ENCODE assay signal across 1 cellular context in the genomic region with DNA sequence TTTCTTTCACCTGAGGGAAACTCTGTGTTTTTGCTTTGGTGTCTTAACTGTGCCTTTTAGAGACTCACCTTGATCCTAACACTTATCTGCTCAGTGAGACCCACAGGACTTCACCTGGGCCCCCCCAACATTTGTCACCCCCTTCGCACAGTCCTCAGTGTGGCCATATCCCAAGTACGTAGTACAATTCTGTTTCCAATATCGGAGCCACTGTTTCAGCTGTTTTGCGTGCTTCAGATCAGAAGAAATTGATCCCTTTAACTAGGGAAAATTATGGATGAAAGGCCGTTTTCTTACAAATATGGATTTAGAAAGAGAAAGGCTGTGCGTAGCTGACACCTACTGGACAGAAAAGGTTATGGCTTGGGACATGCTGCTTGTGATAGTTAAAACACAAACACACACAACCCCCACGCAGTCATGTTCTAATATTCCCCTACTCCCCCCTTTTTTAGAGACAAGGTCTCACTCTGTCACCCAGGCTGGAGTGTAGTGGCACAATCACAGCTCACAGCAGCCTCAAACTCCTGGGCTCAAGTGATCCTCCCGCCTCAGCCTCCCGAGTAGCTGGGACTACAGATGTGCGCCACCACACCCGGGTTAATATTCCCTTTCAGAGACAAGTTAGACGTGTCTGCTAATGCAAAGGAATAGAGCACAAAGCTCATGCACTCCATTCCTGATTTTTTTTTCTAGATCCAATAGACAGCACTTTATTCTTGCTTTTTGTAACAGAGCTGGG.
TF ChIP-seq lines count a peak whose summit lies in the region.

No MANE protein-coding gene starts in this region.

TF ChIP-seq in HepG2, 621 proteins besides CTCF, POLR2A, EP300 and RAD21 (continued from another document and continues in another):
- TF ChIP-seq, protein P1, sequence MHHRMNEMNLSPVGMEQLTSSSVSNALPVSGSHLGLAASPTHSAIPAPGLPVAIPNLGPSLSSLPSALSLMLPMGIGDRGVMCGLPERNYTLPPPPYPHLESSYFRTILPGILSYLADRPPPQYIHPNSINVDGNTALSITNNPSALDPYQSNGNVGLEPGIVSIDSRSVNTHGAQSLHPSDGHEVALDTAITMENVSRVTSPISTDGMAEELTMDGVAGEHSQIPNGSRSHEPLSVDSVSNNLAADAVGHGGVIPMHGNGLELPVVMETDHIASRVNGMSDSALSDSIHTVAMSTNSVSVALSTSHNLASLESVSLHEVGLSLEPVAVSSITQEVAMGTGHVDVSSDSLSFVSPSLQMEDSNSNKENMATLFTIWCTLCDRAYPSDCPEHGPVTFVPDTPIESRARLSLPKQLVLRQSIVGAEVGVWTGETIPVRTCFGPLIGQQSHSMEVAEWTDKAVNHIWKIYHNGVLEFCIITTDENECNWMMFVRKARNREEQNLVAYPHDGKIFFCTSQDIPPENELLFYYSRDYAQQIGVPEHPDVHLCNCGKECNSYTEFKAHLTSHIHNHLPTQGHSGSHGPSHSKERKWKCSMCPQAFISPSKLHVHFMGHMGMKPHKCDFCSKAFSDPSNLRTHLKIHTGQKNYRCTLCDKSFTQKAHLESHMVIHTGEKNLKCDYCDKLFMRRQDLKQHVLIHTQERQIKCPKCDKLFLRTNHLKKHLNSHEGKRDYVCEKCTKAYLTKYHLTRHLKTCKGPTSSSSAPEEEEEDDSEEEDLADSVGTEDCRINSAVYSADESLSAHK (CRISPR knock-in tag; IDR thresholded peaks at IDR 0.05; ENCODE audit: borderline replicate concordance) = no peak
- no peak for TF ChIP-seq CREM (IDR thresholded peaks at IDR 0.05)
- no peak for TF ChIP-seq CREM (CRISPR knock-in tag; IDR thresholded peaks at IDR 0.05)
- TF ChIP-seq ZNF75D (CRISPR knock-in tag; IDR thresholded peaks at IDR 0.05; ENCODE audit: borderline replicate concordance) = no peak
- TF ChIP-seq ZNF138 (CRISPR knock-in tag; IDR thresholded peaks at IDR 0.05; ENCODE audit: low read depth) = no peak
- TF ChIP-seq, protein P2, sequence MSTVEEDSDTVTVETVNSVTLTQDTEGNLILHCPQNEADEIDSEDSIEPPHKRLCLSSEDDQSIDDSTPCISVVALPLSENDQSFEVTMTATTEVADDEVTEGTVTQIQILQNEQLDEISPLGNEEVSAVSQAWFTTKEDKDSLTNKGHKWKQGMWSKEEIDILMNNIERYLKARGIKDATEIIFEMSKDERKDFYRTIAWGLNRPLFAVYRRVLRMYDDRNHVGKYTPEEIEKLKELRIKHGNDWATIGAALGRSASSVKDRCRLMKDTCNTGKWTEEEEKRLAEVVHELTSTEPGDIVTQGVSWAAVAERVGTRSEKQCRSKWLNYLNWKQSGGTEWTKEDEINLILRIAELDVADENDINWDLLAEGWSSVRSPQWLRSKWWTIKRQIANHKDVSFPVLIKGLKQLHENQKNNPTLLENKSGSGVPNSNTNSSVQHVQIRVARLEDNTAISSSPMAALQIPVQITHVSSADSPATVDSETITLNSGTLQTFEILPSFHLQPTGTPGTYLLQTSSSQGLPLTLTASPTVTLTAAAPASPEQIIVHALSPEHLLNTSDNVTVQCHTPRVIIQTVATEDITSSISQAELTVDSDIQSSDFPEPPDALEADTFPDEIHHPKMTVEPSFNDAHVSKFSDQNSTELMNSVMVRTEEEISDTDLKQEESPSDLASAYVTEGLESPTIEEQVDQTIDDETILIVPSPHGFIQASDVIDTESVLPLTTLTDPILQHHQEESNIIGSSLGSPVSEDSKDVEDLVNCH (CRISPR knock-in tag; IDR thresholded peaks at IDR 0.05) = no peak
- TF ChIP-seq NKX3-1 (CRISPR knock-in tag; IDR thresholded peaks at IDR 0.05) = no peak
- TF ChIP-seq ZNF792 (CRISPR knock-in tag; IDR thresholded peaks at IDR 0.05) = no peak
- TF ChIP-seq, protein P3, sequence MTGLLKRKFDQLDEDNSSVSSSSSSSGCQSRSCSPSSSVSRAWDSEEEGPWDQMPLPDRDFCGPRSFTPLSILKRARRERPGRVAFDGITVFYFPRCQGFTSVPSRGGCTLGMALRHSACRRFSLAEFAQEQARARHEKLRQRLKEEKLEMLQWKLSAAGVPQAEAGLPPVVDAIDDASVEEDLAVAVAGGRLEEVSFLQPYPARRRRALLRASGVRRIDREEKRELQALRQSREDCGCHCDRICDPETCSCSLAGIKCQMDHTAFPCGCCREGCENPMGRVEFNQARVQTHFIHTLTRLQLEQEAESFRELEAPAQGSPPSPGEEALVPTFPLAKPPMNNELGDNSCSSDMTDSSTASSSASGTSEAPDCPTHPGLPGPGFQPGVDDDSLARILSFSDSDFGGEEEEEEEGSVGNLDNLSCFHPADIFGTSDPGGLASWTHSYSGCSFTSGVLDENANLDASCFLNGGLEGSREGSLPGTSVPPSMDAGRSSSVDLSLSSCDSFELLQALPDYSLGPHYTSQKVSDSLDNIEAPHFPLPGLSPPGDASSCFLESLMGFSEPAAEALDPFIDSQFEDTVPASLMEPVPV (CRISPR knock-in tag; IDR thresholded peaks at IDR 0.05) = no peak
- TF ChIP-seq ZNF605 (CRISPR knock-in tag; IDR thresholded peaks at IDR 0.05) = no peak
- TF ChIP-seq, protein P4, sequence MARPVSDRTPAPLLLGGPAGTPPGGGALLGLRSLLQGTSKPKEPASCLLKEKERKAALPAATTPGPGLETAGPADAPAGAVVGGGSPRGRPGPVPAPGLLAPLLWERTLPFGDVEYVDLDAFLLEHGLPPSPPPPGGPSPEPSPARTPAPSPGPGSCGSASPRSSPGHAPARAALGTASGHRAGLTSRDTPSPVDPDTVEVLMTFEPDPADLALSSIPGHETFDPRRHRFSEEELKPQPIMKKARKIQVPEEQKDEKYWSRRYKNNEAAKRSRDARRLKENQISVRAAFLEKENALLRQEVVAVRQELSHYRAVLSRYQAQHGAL (CRISPR knock-in tag; IDR thresholded peaks at IDR 0.05; ENCODE audit: not compliant biosample characterization) = no peak
- no peak for TF ChIP-seq HMG20A (CRISPR knock-in tag; IDR thresholded peaks at IDR 0.05; ENCODE audit: borderline replicate concordance)
- TF ChIP-seq, protein P5, sequence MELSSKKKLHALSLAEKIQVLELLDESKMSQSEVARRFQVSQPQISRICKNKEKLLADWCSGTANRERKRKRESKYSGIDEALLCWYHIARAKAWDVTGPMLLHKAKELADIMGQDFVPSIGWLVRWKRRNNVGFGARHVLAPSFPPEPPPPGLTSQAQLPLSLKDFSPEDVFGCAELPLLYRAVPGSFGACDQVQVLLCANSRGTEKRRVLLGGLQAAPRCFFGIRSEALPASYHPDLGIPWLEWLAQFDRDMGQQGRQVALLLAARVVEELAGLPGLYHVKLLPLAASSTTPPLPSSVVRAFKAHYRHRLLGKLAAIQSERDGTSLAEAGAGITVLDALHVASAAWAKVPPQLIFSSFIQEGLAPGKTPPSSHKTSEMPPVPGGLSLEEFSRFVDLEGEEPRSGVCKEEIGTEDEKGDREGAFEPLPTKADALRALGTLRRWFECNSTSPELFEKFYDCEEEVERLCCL (CRISPR knock-in tag; IDR thresholded peaks at IDR 0.05; ENCODE audit: borderline replicate concordance) = no peak
- TF ChIP-seq HCFC1 (IDR thresholded peaks at IDR 0.05; ENCODE audit: low read depth, low read length) = 0 out of 2 replicates have a peak, but pooled peaks have one; percentile 16
- TF ChIP-seq, protein P6, sequence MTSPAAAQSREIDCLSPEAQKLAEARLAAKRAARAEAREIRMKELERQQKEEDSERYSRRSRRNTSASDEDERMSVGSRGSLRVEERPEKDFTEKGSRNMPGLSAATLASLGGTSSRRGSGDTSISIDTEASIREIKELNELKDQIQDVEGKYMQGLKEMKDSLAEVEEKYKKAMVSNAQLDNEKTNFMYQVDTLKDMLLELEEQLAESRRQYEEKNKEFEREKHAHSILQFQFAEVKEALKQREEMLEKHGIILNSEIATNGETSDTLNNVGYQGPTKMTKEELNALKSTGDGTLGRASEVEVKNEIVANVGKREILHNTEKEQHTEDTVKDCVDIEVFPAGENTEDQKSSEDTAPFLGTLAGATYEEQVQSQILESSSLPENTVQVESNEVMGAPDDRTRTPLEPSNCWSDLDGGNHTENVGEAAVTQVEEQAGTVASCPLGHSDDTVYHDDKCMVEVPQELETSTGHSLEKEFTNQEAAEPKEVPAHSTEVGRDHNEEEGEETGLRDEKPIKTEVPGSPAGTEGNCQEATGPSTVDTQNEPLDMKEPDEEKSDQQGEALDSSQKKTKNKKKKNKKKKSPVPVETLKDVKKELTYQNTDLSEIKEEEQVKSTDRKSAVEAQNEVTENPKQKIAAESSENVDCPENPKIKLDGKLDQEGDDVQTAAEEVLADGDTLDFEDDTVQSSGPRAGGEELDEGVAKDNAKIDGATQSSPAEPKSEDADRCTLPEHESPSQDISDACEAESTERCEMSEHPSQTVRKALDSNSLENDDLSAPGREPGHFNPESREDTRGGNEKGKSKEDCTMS (CRISPR knock-in tag; conservative IDR thresholded peaks at IDR 0.05) = no peak
- TF ChIP-seq MTF2 (CRISPR knock-in tag; IDR thresholded peaks at IDR 0.05; ENCODE audit: borderline replicate concordance) = no peak
- no peak for TF ChIP-seq SMARCC2 (IDR thresholded peaks at IDR 0.05)
- TF ChIP-seq GATA4 (IDR thresholded peaks at IDR 0.05; ENCODE audit: borderline replicate concordance, low read depth) = no peak
- no peak for TF ChIP-seq SMYD3 (CRISPR knock-in tag; IDR thresholded peaks at IDR 0.05)
- TF ChIP-seq, protein P7, sequence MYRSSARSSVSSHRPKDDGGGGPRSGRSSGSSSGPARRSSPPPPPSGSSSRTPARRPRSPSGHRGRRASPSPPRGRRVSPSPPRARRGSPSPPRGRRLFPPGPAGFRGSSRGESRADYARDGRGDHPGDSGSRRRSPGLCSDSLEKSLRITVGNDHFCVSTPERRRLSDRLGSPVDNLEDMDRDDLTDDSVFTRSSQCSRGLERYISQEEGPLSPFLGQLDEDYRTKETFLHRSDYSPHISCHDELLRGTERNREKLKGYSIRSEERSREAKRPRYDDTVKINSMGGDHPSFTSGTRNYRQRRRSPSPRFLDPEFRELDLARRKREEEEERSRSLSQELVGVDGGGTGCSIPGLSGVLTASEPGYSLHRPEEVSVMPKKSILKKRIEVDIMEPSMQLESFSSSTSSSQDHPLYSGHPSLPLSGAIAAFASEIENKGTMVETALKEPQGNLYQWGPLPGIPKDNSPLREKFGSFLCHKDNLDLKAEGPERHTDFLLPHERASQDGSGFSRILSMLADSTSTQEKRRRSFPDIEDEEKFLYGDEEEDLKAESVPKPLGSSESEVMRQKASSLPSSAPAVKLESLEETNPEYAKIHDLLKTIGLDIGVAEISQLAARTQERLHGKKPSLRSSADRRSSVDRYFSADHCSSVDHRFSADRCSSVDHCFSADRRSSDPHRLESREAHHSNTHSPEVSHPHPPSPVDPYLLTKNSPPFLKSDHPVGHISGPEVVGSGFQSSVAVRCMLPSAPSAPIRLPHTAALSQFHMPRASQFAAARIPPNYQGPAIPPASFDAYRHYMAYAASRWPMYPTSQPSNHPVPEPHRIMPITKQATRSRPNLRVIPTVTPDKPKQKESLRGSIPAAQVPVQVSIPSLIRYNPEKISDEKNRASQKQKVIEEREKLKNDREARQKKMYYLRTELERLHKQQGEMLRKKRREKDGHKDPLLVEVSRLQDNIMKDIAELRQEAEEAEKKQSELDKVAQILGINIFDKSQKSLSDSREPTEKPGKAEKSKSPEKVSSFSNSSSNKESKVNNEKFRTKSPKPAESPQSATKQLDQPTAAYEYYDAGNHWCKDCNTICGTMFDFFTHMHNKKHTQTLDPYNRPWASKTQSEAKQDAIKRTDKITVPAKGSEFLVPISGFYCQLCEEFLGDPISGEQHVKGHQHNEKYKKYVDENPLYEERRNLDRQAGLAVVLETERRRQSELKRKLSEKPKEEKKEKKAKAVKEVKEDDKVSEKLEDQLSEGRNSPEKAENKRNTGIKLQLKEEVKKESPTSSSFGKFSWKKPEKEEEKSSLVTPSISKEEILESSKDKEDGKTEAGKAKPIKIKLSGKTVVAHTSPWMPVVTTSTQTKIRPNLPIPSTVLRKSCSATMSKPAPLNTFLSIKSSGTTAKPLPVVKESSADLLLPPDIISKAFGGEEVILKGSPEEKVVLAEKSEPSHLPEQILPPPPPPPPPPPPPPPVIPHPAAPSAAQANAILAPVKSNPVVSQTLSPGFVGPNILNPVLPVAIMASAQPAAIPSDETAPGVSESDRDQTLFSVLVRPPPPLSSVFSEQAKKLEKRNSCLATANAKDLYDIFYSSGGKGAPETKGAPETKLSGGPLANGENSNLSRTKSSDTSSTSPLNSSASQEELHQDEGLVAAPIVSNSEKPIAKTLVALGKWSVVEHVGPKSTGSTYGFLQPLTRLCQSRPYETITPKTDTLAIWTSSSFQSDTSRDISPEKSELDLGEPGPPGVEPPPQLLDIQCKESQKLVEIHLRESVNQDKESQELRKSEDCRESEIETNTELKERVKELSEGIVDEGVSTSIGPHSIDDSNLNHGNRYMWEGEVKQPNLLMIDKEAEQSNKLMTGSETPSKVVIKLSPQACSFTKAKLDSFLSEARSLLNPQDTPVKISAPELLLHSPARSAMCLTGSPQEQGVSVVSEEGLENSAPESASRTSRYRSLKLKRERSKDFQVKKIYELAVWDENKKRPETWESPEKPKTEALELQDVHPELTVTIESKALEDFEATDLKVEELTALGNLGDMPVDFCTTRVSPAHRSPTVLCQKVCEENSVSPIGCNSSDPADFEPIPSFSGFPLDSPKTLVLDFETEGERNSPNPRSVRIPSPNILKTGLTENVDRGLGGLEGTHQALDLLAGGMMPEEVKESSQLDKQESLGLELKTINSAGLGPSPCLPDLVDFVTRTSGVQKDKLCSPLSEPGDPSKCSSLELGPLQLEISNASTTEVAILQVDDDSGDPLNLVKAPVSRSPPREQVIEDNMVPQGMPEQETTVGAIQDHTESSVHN (CRISPR knock-in tag; IDR thresholded peaks at IDR 0.05) = 0 out of 2 replicates have a peak, but pooled peaks have one; percentile 45
- TF ChIP-seq, protein P8, sequence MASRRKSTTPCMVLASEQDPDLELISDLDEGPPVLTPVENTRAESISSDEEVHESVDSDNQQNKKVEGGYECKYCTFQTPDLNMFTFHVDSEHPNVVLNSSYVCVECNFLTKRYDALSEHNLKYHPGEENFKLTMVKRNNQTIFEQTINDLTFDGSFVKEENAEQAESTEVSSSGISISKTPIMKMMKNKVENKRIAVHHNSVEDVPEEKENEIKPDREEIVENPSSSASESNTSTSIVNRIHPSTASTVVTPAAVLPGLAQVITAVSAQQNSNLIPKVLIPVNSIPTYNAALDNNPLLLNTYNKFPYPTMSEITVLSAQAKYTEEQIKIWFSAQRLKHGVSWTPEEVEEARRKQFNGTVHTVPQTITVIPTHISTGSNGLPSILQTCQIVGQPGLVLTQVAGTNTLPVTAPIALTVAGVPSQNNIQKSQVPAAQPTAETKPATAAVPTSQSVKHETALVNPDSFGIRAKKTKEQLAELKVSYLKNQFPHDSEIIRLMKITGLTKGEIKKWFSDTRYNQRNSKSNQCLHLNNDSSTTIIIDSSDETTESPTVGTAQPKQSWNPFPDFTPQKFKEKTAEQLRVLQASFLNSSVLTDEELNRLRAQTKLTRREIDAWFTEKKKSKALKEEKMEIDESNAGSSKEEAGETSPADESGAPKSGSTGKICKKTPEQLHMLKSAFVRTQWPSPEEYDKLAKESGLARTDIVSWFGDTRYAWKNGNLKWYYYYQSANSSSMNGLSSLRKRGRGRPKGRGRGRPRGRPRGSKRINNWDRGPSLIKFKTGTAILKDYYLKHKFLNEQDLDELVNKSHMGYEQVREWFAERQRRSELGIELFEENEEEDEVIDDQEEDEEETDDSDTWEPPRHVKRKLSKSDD (CRISPR knock-in tag; IDR thresholded peaks at IDR 0.05; ENCODE audit: low read depth) = no peak
- TF ChIP-seq ZEB1 (IDR thresholded peaks at IDR 0.05; ENCODE audit: insufficient replicate concordance, low read depth) = no peak
- 0 out of 2 replicates have a peak, but pooled peaks have one; percentile 1 for TF ChIP-seq NFE2L2 (IDR thresholded peaks at IDR 0.05; ENCODE audit: low read length)
